Comparison of ENCODE assay signal across 30 cellular contexts in genomic region chr17:19359856-19360255, GRCh38. TPM values are rescaled to one million over a fixed set of nuclear protein-coding genes. Genes with fewer than 3 reads are reported as not detected.
"Had no signal": no experiment of that assay in that cellular context is flagged by ENCODE, and none has a peak within 500 bp of the region (broad histone marks: within the 10 kb centered on the region; RNA-seq: fewer than 3 reads in every experiment).

No MANE protein-coding gene starts in this region.

- ATAC-seq: activated CD8-positive, alpha-beta T cell treated with anti-CD3 and anti-CD28 coated beads, Interleukin-2, amount 10 ng/mL, durations not matched to agents 7 days and 5 days; PC-3 had no signal

- H3K27me3 ChIP-seq: brain microvascular endothelial cell, cardiac muscle cell, MG63, Peyer's patch had no signal

- H3K36me3 ChIP-seq: cardiac muscle cell, MG63, Peyer's patch had no signal

- H3K9me3 ChIP-seq: MG63, Peyer's patch had no signal

- H3K4me3 Mint-ChIP-seq: activated CD4-positive, alpha-beta T cell treated with anti-CD3 and anti-CD28 coated beads, Interleukin-2, amount 10 ng/mL, durations not matched to agents 7 days and 5 days; activated CD8-positive, alpha-beta T cell treated with anti-CD3 and anti-CD28 coated beads, Interleukin-2, amount 10 ng/mL, durations not matched to agents 7 days and 5 days; activated naive CD4-positive, alpha-beta T cell treated with anti-CD3 and anti-CD28 coated beads, Interleukin-2, amount 50 U/mL, for 24 hours; activated naive CD8-positive, alpha-beta T cell treated with anti-CD3 and anti-CD28 coated beads, Interleukin-2, amount 10 ng/mL, durations not matched to agents 7 days and 5 days; activated T-cell treated with anti-CD3 and anti-CD28 coated beads, Interleukin-2, amount 50 U/mL, for 24 hours; T-helper 1 cell treated with Interleukin-12 subunit alpha and Interleukin-12 subunit beta and Interleukin-4 antibody, amounts not matched to agents 30 μg/mL and 1 μg/mL, for 36 hours; T-helper 2 cell treated with Interferon-gamma antibody and Interleukin-4, amounts not matched to agents 5 μg/mL and 100 μg/mL, for 36 hours had no signal

- DNase-seq: activated CD4-positive, alpha-beta T cell treated with anti-CD3 and anti-CD28 coated beads, Interleukin-2, amount 10 ng/mL, durations not matched to agents 7 days and 5 days; activated CD4-positive, alpha-beta T cell treated with anti-CD3 and anti-CD28 coated beads, Interleukin-2, amount 50 U/mL, for 48 hours; activated CD8-positive, alpha-beta T cell treated with anti-CD3 and anti-CD28 coated beads, Interleukin-2, amount 10 ng/mL, durations not matched to agents 7 days and 5 days; activated gamma-delta T cell; activated naive CD4-positive, alpha-beta T cell treated with Interleukin-2 at 50 U/mL for 16 hours; activated naive CD8-positive, alpha-beta T cell treated with anti-CD3 and anti-CD28 coated beads, Interleukin-2, amount 10 ng/mL, durations not matched to agents 7 days and 5 days; activated T-cell treated with anti-CD3 and anti-CD28 coated beads, Interleukin-2, amount 50 U/mL, for 24 hours; amygdala; brain microvascular endothelial cell; Kasumi-1; KG1; MG63; NCI-H1048; NCI-H1436 treated with DMSO at 0.1 percent for 48 hours; NCI-H187; NCI-H2029 treated with DMSO at 0.1 percent for 48 hours; NCI-H2107; NCI-H2171; NCI-H510A; NCI-H526; NCI-H748 treated with DMSO at 0.1 percent for 48 hours; NK-92 treated with Interleukin-12 subunit alpha and Interleukin-12 subunit beta, amount 100 ng/mL, for 24 hours; PC-3; Peyer's patch; RPMI8226 had no signal

- H3K36me3 Mint-ChIP-seq: activated naive CD4-positive, alpha-beta T cell treated with anti-CD3 and anti-CD28 coated beads, Interleukin-2, amount 50 U/mL, for 24 hours; activated naive CD8-positive, alpha-beta T cell treated with anti-CD3 and anti-CD28 coated beads, Interleukin-2, amount 10 ng/mL, durations not matched to agents 7 days and 5 days had no signal

- H3K27ac Mint-ChIP-seq: activated CD4-positive, alpha-beta T cell treated with anti-CD3 and anti-CD28 coated beads, Interleukin-2, amount 10 ng/mL, durations not matched to agents 7 days and 5 days; activated CD8-positive, alpha-beta T cell treated with anti-CD3 and anti-CD28 coated beads, Interleukin-2, amount 10 ng/mL, durations not matched to agents 7 days and 5 days; activated naive CD4-positive, alpha-beta T cell treated with anti-CD3 and anti-CD28 coated beads, Interleukin-2, amount 50 U/mL, for 24 hours; activated naive CD8-positive, alpha-beta T cell treated with anti-CD3 and anti-CD28 coated beads, Interleukin-2, amount 10 ng/mL, durations not matched to agents 7 days and 5 days; activated T-cell treated with anti-CD3 and anti-CD28 coated beads, Interleukin-2, amount 50 U/mL, for 24 hours; activated T-helper 2 cell treated with anti-CD3 and anti-CD28 coated beads, Interferon-gamma antibody, Interleukin-2, Interleukin-4, amounts not matched to agents 10 μg/mL and 5 μg/mL and 100 μg/mL, durations not matched to agents 14 hours and 24 hours and 36 hours; T-helper 1 cell treated with Interleukin-12 subunit alpha and Interleukin-12 subunit beta and Interleukin-4 antibody, amounts not matched to agents 30 μg/mL and 1 μg/mL, for 36 hours; T-helper 2 cell treated with Interferon-gamma antibody and Interleukin-4, amounts not matched to agents 5 μg/mL and 100 μg/mL, for 36 hours had no signal

- H3K27ac ChIP-seq: brain microvascular endothelial cell, cardiac muscle cell, Peyer's patch had no signal

- H3K4me3 ChIP-seq: cardiac muscle cell, MG63, Peyer's patch had no signal

- H3K9me3 Mint-ChIP-seq: activated CD4-positive, alpha-beta T cell treated with anti-CD3 and anti-CD28 coated beads, Interleukin-2, amount 10 ng/mL, durations not matched to agents 7 days and 5 days; activated naive CD4-positive, alpha-beta T cell treated with anti-CD3 and anti-CD28 coated beads, Interleukin-2, amount 50 U/mL, for 24 hours; activated naive CD8-positive, alpha-beta T cell treated with anti-CD3 and anti-CD28 coated beads, Interleukin-2, amount 10 ng/mL, durations not matched to agents 7 days and 5 days; activated T-cell treated with anti-CD3 and anti-CD28 coated beads, Interleukin-2, amount 50 U/mL, for 24 hours; activated T-helper 2 cell treated with anti-CD3 and anti-CD28 coated beads, Interferon-gamma antibody, Interleukin-2, Interleukin-4, amounts not matched to agents 10 μg/mL and 5 μg/mL and 100 μg/mL, durations not matched to agents 14 hours and 24 hours and 36 hours; T-helper 1 cell treated with Interleukin-12 subunit alpha and Interleukin-12 subunit beta and Interleukin-4 antibody, amounts not matched to agents 30 μg/mL and 1 μg/mL, for 36 hours; T-helper 2 cell treated with Interferon-gamma antibody and Interleukin-4, amounts not matched to agents 5 μg/mL and 100 μg/mL, for 36 hours had no signal

RNA-seq across cellular contexts. Expression of gene MFAP4, which starts 27.1 kb away (rescaled TPM):
- total RNA-seq: activated CD4-positive, alpha-beta T cell treated with anti-CD3 and anti-CD28 coated beads, Interleukin-2, amount 10 ng/mL, durations not matched to agents 7 days and 5 days; activated CD8-positive, alpha-beta T cell treated with anti-CD3 and anti-CD28 coated beads, Interleukin-2, amount 10 ng/mL, durations not matched to agents 7 days and 5 days; activated naive CD8-positive, alpha-beta T cell treated with anti-CD3 and anti-CD28 coated beads, Interleukin-2, amount 10 ng/mL, durations not matched to agents 7 days and 5 days; activated T-helper 2 cell treated with anti-CD3 and anti-CD28 coated beads, Interferon-gamma antibody, Interleukin-2, Interleukin-4, amounts not matched to agents 10 μg/mL and 5 μg/mL and 100 μg/mL, durations not matched to agents 14 hours and 24 hours and 36 hours; PC-3 had no signal
